Comparison of ENCODE assay signal across 8 cellular contexts in the genomic region with DNA sequence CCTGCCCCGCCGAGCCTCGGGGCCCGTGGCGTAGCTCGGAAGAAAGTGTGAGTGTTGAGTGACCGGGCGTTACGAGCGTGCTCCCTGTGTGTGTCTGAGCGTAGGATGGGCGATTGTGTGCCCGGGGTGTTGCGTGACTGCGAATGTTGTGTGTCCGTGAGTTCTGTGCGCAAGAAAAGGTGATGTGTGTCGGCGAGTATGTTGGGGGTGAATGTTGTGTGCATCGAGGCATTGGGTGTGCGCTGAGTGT. TPM values are rescaled to one million over a fixed set of nuclear protein-coding genes. Genes with fewer than 3 reads are reported as not detected.
DNase-seq lines count a peak whose midpoint lies in the region; ATAC-seq and TF ChIP-seq lines count a peak whose summit lies in the region.

No MANE protein-coding gene starts in this region.

- H3K27me3 ChIP-seq in HCT116 (ENCODE audit: insufficient read depth, low read length) (no peaks in the 10 kb centered on the region), breast epithelium (no peaks in the 10 kb centered on the region), mucosa of stomach (ENCODE audit: control insufficient read depth, insufficient read depth, low read length) (peaks cover 21% of the 10 kb centered on the region)

- H3K27ac ChIP-seq in 22Rv1 (peak overlapping the region; percentile 64), HCT116 (ENCODE audit: low read depth, low read length) (peak overlapping the region; percentile 53; the same call in 1 of the 2 replicates), breast epithelium (peak overlapping the region; percentile 75 to 83)

- H3K4me1 ChIP-seq in HCT116 (ENCODE audit: control insufficient read depth in 1 of 2, insufficient read depth in 2 of 2, low read length in 2 of 2): peaks cover 17 to 31% of the 10 kb centered on the region in 2 experiments
- H3K4me1 ChIP-seq in breast epithelium: peaks cover 4 to 16% of the 10 kb centered on the region in 2 donors
- H3K4me1 ChIP-seq in mucosa of stomach (ENCODE audit: control insufficient read depth, insufficient read depth, low read length): peaks cover 17% of the 10 kb centered on the region

- no peak for TF ChIP-seq POLR2A in HCT116 (IDR thresholded peaks at IDR 0.05; ENCODE audit: borderline replicate concordance, extremely low read depth, insufficient read depth, insufficient read length)
- no peak for TF ChIP-seq POLR2A in breast epithelium (IDR thresholded peaks at IDR 0.05)

- peak overlapping the region; percentile 59 for H2AFZ ChIP-seq in HCT116 (ENCODE audit: low read depth, low read length, poor library complexity, severe bottlenecking)

- TF ChIP-seq RAD21 in HCT116 (IDR thresholded peaks at IDR 0.05; ENCODE audit: low read depth): no peak

- H3K9ac ChIP-seq in HCT116 (ENCODE audit: low read length): peak overlapping the region; percentile 74
- H3K9ac ChIP-seq in mucosa of stomach (ENCODE audit: low read length): peak overlapping the region; percentile 51

- RAD21 ChIA-PET in HCT116 (lab: Charles Lee; ENCODE audit: low non-redundant PET in 1 of 2, low total read pairs in 2 of 2, uncharacterized antibody in 2 of 2, unreplicated experiment in 2 of 2): no interaction called here

- no peak for TF ChIP-seq CTCF in 22Rv1 (IDR thresholded peaks at IDR 0.05)
- no peak for TF ChIP-seq CTCF in HCT116 (IDR thresholded peaks at IDR 0.05 in 2 of 3, conservative IDR thresholded peaks at IDR 0.05 in 1 of 3; ENCODE audit: borderline replicate concordance in 1 of 3, insufficient read depth in 1 of 3, low read depth in 2 of 3, low read length in 2 of 3)
- no peak for TF ChIP-seq CTCF in breast epithelium (IDR thresholded peaks at IDR 0.05)

- H3K4me2 ChIP-seq in HCT116 (ENCODE audit: low read length): peak overlapping the region; percentile 99

- no peak for ATAC-seq in HCT116

- BruUV-seq in HCT116 (replicated peaks; lab: Mats Ljungman, UMichigan): no TSS peak

- POLR2A ChIA-PET in HCT116 (lab: Charles Lee): no interaction called here

- H3K36me3 ChIP-seq in HCT116 (ENCODE audit: control insufficient read depth in 1 of 2, insufficient read depth in 2 of 2, low read length in 2 of 2) (no peaks in the 10 kb centered on the region), breast epithelium (no peaks in the 10 kb centered on the region), mucosa of stomach (ENCODE audit: control insufficient read depth, insufficient read depth, low read length) (no peaks in the 10 kb centered on the region)

- H3K4me3 ChIP-seq in HCT116 (replicated peaks in 1 of 2; ENCODE audit: low read depth in 1 of 2, low read length in 2 of 2) (peak overlapping the region; percentile 89 to 97), breast epithelium (peak overlapping the region; percentile 58 to 77 (median 76)), mucosa of stomach (ENCODE audit: low read length) (peak overlapping the region; percentile 57)

- intact Hi-C loops in HCT116 (cut with micrococcal nuclease) (loop anchor here (2.0 to 10.0 kb wide), 9 partner anchors 138 to 1678 kb away; no protein-coding TSS in a partner anchor), breast epithelium (cut with DNase I; ENCODE audit: low total_unique reads) (loop anchor here (10.0 kb wide), 1 partner anchor 848 kb away; no protein-coding TSS in a partner anchor)

- H3K79me2 ChIP-seq in HCT116 (ENCODE audit: insufficient read depth, low read length): peaks cover 17% of the 10 kb centered on the region; the same call in 1 of the 2 replicates

- no peak for DNase-seq in HCT116 (ENCODE audit: low read depth, low spot score)
- no peak for DNase-seq in breast epithelium (ENCODE audit: low spot score in 2 of 2)
- no peak for DNase-seq in nucleus accumbens (lab: John Stamatoyannopoulos, UW)
- no peak for DNase-seq in COLO829 (ENCODE audit: low spot score)
- DNase-seq in SW 1271 (lab: John Stamatoyannopoulos, UW): no peak
- DNase-seq in NOMO-1 treated with dmso at 0.1 percent for 144 hours (lab: John Stamatoyannopoulos, UW; ENCODE audit: unreplicated experiment): no peak

- CTCF ChIA-PET in HCT116 (lab: Charles Lee): no interaction called here

- H3K9me3 ChIP-seq in HCT116 (ENCODE audit: control insufficient read depth in 1 of 2, insufficient read depth in 1 of 2, low read depth in 1 of 2, low read length in 2 of 2) (no peaks in the 10 kb centered on the region), breast epithelium (no peaks in the 10 kb centered on the region), mucosa of stomach (ENCODE audit: control insufficient read depth, low read length) (no peaks in the 10 kb centered on the region)

- H4K20me1 ChIP-seq in HCT116 (ENCODE audit: insufficient read depth): no peaks in the 10 kb centered on the region

- H3K9me2 ChIP-seq in HCT116 (ENCODE audit: insufficient read depth): no peaks in the 10 kb centered on the region

TF ChIP-seq in HCT116, 20 proteins besides CTCF, POLR2A, EP300 and RAD21:
- no peak for TF ChIP-seq YY1 (IDR thresholded peaks at IDR 0.05; ENCODE audit: extremely low read depth, insufficient replicate concordance, low read depth, low read length)
- TF ChIP-seq ZFX (IDR thresholded peaks at IDR 0.05): no peak
- TF ChIP-seq SIN3A (IDR thresholded peaks at IDR 0.05; ENCODE audit: low read depth): no peak
- TF ChIP-seq SP1 (IDR thresholded peaks at IDR 0.05; ENCODE audit: low read depth): no peak
- TF ChIP-seq EGR1 (IDR thresholded peaks at IDR 0.05; ENCODE audit: low read depth): no peak
- no peak for TF ChIP-seq EZH2 (IDR thresholded peaks at IDR 0.05)
- TF ChIP-seq, protein P1, sequence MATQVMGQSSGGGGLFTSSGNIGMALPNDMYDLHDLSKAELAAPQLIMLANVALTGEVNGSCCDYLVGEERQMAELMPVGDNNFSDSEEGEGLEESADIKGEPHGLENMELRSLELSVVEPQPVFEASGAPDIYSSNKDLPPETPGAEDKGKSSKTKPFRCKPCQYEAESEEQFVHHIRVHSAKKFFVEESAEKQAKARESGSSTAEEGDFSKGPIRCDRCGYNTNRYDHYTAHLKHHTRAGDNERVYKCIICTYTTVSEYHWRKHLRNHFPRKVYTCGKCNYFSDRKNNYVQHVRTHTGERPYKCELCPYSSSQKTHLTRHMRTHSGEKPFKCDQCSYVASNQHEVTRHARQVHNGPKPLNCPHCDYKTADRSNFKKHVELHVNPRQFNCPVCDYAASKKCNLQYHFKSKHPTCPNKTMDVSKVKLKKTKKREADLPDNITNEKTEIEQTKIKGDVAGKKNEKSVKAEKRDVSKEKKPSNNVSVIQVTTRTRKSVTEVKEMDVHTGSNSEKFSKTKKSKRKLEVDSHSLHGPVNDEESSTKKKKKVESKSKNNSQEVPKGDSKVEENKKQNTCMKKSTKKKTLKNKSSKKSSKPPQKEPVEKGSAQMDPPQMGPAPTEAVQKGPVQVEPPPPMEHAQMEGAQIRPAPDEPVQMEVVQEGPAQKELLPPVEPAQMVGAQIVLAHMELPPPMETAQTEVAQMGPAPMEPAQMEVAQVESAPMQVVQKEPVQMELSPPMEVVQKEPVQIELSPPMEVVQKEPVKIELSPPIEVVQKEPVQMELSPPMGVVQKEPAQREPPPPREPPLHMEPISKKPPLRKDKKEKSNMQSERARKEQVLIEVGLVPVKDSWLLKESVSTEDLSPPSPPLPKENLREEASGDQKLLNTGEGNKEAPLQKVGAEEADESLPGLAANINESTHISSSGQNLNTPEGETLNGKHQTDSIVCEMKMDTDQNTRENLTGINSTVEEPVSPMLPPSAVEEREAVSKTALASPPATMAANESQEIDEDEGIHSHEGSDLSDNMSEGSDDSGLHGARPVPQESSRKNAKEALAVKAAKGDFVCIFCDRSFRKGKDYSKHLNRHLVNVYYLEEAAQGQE (IDR thresholded peaks at IDR 0.05; ENCODE audit: low read depth): no peak
- TF ChIP-seq, protein P2, sequence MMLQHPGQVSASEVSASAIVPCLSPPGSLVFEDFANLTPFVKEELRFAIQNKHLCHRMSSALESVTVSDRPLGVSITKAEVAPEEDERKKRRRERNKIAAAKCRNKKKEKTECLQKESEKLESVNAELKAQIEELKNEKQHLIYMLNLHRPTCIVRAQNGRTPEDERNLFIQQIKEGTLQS (IDR thresholded peaks at IDR 0.05): no peak
- TF ChIP-seq, protein P3, sequence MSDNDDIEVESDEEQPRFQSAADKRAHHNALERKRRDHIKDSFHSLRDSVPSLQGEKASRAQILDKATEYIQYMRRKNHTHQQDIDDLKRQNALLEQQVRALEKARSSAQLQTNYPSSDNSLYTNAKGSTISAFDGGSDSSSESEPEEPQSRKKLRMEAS (IDR thresholded peaks at IDR 0.05): no peak
- TF ChIP-seq POLR2AphosphoS5 (IDR thresholded peaks at IDR 0.05; ENCODE audit: low read depth, low read length): no peak; the same call in 1 of the 2 replicates
- no peak for TF ChIP-seq EZH2phosphoT487 (IDR thresholded peaks at IDR 0.05; ENCODE audit: borderline replicate concordance)

RNA-seq across cellular contexts. Expression of a gene that starts 0.3 kb away (rescaled TPM):
- 40.7 TPM for total RNA-seq in HCT116 (2021; ENCODE audit: unreplicated experiment)
- 48.2 and 58.7 TPM in 2 replicates for polyA plus RNA-seq in HCT116 (2012)
- total RNA-seq in breast epithelium: 10 to 100 TPM; 16.0 to 33.1 (median 32.5) TPM

RNA-seq across cellular contexts. Expression of a gene that starts 5.9 kb away (rescaled TPM):
- total RNA-seq in HCT116 (2021; ENCODE audit: unreplicated experiment): 42.9 TPM
- 38.4 and 45.7 TPM in 2 replicates for polyA plus RNA-seq in HCT116 (2012)
- total RNA-seq in breast epithelium: 10 to 100 TPM; 21.0 to 23.3 (median 21.3) TPM

RNA-seq across cellular contexts. Expression of a gene that starts 55.0 kb away (rescaled TPM):
- 69.0 TPM for total RNA-seq in HCT116 (2021; ENCODE audit: unreplicated experiment)
- 58.2 and 66.6 TPM in 2 replicates for polyA plus RNA-seq in HCT116 (2012)
- 10 to 100 TPM; 79.7 to 86.2 (median 85.2) TPM for total RNA-seq in breast epithelium
